Comparison of ENCODE assay signal across 8 cellular contexts in genomic region chr5:154221371-154221896, GRCh38. TPM values are rescaled to one million over a fixed set of nuclear protein-coding genes. Genes with fewer than 3 reads are reported as not detected.
DNase-seq lines count a peak whose midpoint lies in the region; ATAC-seq and TF ChIP-seq lines count a peak whose summit lies in the region.

No MANE protein-coding gene starts in this region.

- no peaks in the 10 kb centered on the region for H3K79me2 ChIP-seq in Loucy (ENCODE audit: insufficient read depth, low read length)

- H2AFZ ChIP-seq in Loucy (ENCODE audit: low read length), result peak overlapping the region; percentile 80

- TF ChIP-seq CTCF in Loucy (conservative IDR thresholded peaks at IDR 0.05; ENCODE audit: low read length), result no peak
- TF ChIP-seq CTCF in heart right ventricle (IDR thresholded peaks at IDR 0.05), result no peak

- peak overlapping the region; percentile 66 for H3K9ac ChIP-seq in Loucy (ENCODE audit: low read depth, low read length, poor library complexity, severe bottlenecking)

- H3K9me3 ChIP-seq in Loucy (ENCODE audit: insufficient read depth, low read depth, low read length), result no peaks in the 10 kb centered on the region
- peaks cover 0 to 4% (median 0%) of the 10 kb centered on the region in 11 donors for H3K9me3 ChIP-seq in heart right ventricle

- no peaks in the 10 kb centered on the region for H3F3A ChIP-seq in Loucy (ENCODE audit: low read depth)

- H3K27me3 ChIP-seq in Loucy (ENCODE audit: insufficient read depth, low read length, poor library complexity, severe bottlenecking) (no peaks in the 10 kb centered on the region), heart right ventricle (no peaks in the 10 kb centered on the region)

- no peaks in the 10 kb centered on the region for H3K9me2 ChIP-seq in Loucy (replicated peaks; ENCODE audit: low read depth, low read length)

- H3K4me2 ChIP-seq in Loucy (ENCODE audit: low read depth, low read length, poor library complexity, severe bottlenecking), result peak overlapping the region; percentile 51

- intact Hi-C loops in heart right ventricle (cut with DNase I), result no loop called here

- H4K20me1 ChIP-seq in Loucy (ENCODE audit: insufficient read depth, low read length, poor library complexity, severe bottlenecking), result no peaks in the 10 kb centered on the region

- peak; percentile 79 for ATAC-seq in GM21390 (IDR thresholded peaks at IDR 0.05; ENCODE audit: unreplicated experiment)
- ATAC-seq in heart right ventricle, result peak in 7 of 8 donors; percentile 71 to 87 (median 76)

- peak; percentile 18 to 26 for DNase-seq in activated T-helper 1 cell treated with anti-CD3 and anti-CD28 coated beads, Interleukin-2, amount 50 U/mL, for 16 hours (ENCODE audit: low read depth in 1 of 2, low spot score in 1 of 2)
- DNase-seq in heart right ventricle (peak in 1 of 2 donors; percentile 22), NCI-H2081 treated with DMSO at 0.1 percent for 48 hours (lab: John Stamatoyannopoulos, UW) (no peak), NCI-H510A (lab: John Stamatoyannopoulos, UW) (no peak), KG1 (lab: John Stamatoyannopoulos, UW) (no peak)
- peak; percentile 57 for DNase-seq in stimulated activated CD4-positive, alpha-beta T cell treated with anti-CD3 and anti-CD28 coated beads, Interleukin-4, amount 100 ng/mL, for 24 hours

- H3K27ac ChIP-seq in heart right ventricle, result peak overlapping the region; percentile 20 to 83 (median 54)

- H3K4me3 ChIP-seq in Loucy (ENCODE audit: low read length, poor library complexity, severe bottlenecking), result no peak overlapping the region
- no peak overlapping the region for H3K4me3 ChIP-seq in heart right ventricle

- H3K4me1 ChIP-seq in Loucy (ENCODE audit: insufficient read depth, low read length, poor library complexity, severe bottlenecking) (peaks cover 26% of the 10 kb centered on the region), heart right ventricle (peaks cover 0 to 29% (median 16%) of the 10 kb centered on the region in 9 donors)

- H3K36me3 ChIP-seq in Loucy (ENCODE audit: insufficient read depth, low read length) (no peaks in the 10 kb centered on the region), heart right ventricle (peaks cover 0 to 27% (median 0%) of the 10 kb centered on the region in 9 donors)

- WGBS in heart right ventricle, 2 donors, result 53 to 65% methylated on average over 8 of the region's 8 CpGs

RNA-seq across cellular contexts. Expression of gene GALNT10, which starts 30.9 kb away (rescaled TPM):
- 10 to 100 TPM in 7 of 10 donors, 1 to 10 TPM in 3; 8.9 to 19.0 (median 12.9) TPM for total RNA-seq in heart right ventricle
- 1 to 10 TPM; 3.1 to 5.1 TPM for polyA plus RNA-seq in heart right ventricle

Comparison
In these comparisons a context has a peak if more than half of its experiments do, and no peak if none do; other contexts are left out.
1. DNase-seq: peak in activated T-helper 1 cell treated with anti-CD3 and anti-CD28 coated beads, Interleukin-2, amount 50 U/mL, for 16 hours (2 of 2) and stimulated activated CD4-positive, alpha-beta T cell treated with anti-CD3 and anti-CD28 coated beads, Interleukin-4, amount 100 ng/mL, for 24 hours (single experiment); none in NCI-H2081 treated with DMSO at 0.1 percent for 48 hours (single experiment), NCI-H510A (single experiment) and KG1 (single experiment).